28 cellular contexts compared by ENCODE assay signal in genomic region chr10:91570220-91570619, GRCh38.
"Had no signal": no experiment of that assay in that cellular context is flagged by ENCODE, and none has a peak within 500 bp of the region (broad histone marks: within the 10 kb centered on the region; RNA-seq: fewer than 3 reads in every experiment).

No MANE protein-coding gene starts in this region.

- ATAC-seq: left ventricle myocardium superior; mucosa of descending colon; natural killer cell treated with Interleukin-12 subunit alpha and Interleukin-12 subunit beta and Interleukin-15 and Interleukin-18, amount 100 ng/mL, for 72 hours; right cardiac atrium; stimulated activated memory B cell treated with anti-CD40 and anti-IgM and Interleukin-4, amounts not matched to agents 10 μg/mL and 1 μg/mL and 100 μg/mL, for 72 hours; stimulated activated naive CD8-positive, alpha-beta T cell treated with anti-CD3 and anti-CD28 coated beads, Interleukin-15, Interleukin-2, amounts not matched to agents 100 U/mL and 50 U/mL, for 24 hours had no signal

- H3K9me3 Mint-ChIP-seq: dendritic cell treated with granulocyte-macrophage colony-stimulating factor and Interleukin-4, amounts not matched to agents 40 ng/mL and 50 ng/mL, for 4 days; memory B cell; natural killer cell treated with Interleukin-12 subunit alpha and Interleukin-12 subunit beta and Interleukin-15 and Interleukin-18, amount 100 ng/mL, for 72 hours had no signal

- H3K27me3 Mint-ChIP-seq: type B pancreatic cell had no signal

- H3K4me3 ChIP-seq: colonic mucosa, esophagus squamous epithelium, lung, mucosa of descending colon, prostate gland, sigmoid colon, testis, tibial artery had no signal

- H3K27ac ChIP-seq: colonic mucosa, esophagus squamous epithelium, prostate gland, testis, tibial artery had no signal

- H3K9me3 ChIP-seq: colonic mucosa, esophagus squamous epithelium, mucosa of descending colon, prostate gland, sigmoid colon, testis, tibial artery had no signal

- H3K36me3 Mint-ChIP-seq: memory B cell; mesothelial cell of epicardium; naive B cell; natural killer cell treated with Interleukin-12 subunit alpha and Interleukin-12 subunit beta and Interleukin-15 and Interleukin-18, amount 100 ng/mL, for 72 hours; stimulated activated memory B cell treated with anti-CD40 and anti-IgM and Interleukin-4, amounts not matched to agents 10 μg/mL and 1 μg/mL and 100 μg/mL, for 72 hours; type B pancreatic cell had no signal

- H3K36me3 ChIP-seq: colonic mucosa, esophagus squamous epithelium, prostate gland, sigmoid colon, tibial artery had no signal

- FAIRE-seq: endothelial cell of umbilical vein, frontal cortex, keratinocyte had no signal

- DNase-seq: colonic mucosa; effector CD8-positive, alpha-beta T cell; erythroblast; esophagus squamous epithelium; hypothalamus; left ventricle myocardium superior; mucosa of descending colon; naive B cell; nucleus accumbens; right cardiac atrium; sigmoid colon; stimulated activated CD4-positive, alpha-beta T cell treated with anti-CD3 and anti-CD28 coated beads, Interleukin-2, amount 100 ng/mL, for 24 hours; stimulated activated CD4-positive, alpha-beta T cell treated with anti-CD3 and anti-CD28 coated beads, Interleukin-4, amount 100 ng/mL, for 24 hours; stimulated activated naive CD8-positive, alpha-beta T cell treated with anti-CD3 and anti-CD28 coated beads, Interleukin-15, Interleukin-2, amounts not matched to agents 100 U/mL and 50 U/mL, for 24 hours; substantia nigra; testis; tibial artery had no signal

- H3K4me1 Mint-ChIP-seq: memory B cell; naive B cell; stimulated activated memory B cell treated with anti-CD40 and anti-IgM and Interleukin-4, amounts not matched to agents 10 μg/mL and 1 μg/mL and 100 μg/mL, for 72 hours had no signal

- H3K4me3 Mint-ChIP-seq: dendritic cell treated with granulocyte-macrophage colony-stimulating factor and Interleukin-4, amounts not matched to agents 40 ng/mL and 50 ng/mL, for 4 days; memory B cell; mesothelial cell of epicardium; natural killer cell treated with Interleukin-12 subunit alpha and Interleukin-12 subunit beta and Interleukin-15 and Interleukin-18, amount 100 ng/mL, for 72 hours; stimulated activated memory B cell treated with anti-CD40 and anti-IgM and Interleukin-4, amounts not matched to agents 10 μg/mL and 1 μg/mL and 100 μg/mL, for 72 hours; type B pancreatic cell had no signal

- H3K4me1 ChIP-seq: colonic mucosa, prostate gland, testis had no signal

- H3K27me3 ChIP-seq: colonic mucosa, esophagus squamous epithelium, sigmoid colon, testis, tibial artery had no signal

- H3K27ac Mint-ChIP-seq: dendritic cell treated with granulocyte-macrophage colony-stimulating factor and Interleukin-4, amounts not matched to agents 40 ng/mL and 50 ng/mL, for 4 days; memory B cell; mesothelial cell of epicardium; natural killer cell treated with Interleukin-12 subunit alpha and Interleukin-12 subunit beta and Interleukin-15 and Interleukin-18, amount 100 ng/mL, for 72 hours; stimulated activated memory B cell treated with anti-CD40 and anti-IgM and Interleukin-4, amounts not matched to agents 10 μg/mL and 1 μg/mL and 100 μg/mL, for 72 hours; type B pancreatic cell had no signal
